8 cellular contexts compared by ENCODE assay signal in genomic region chr10:101467286-101467770, GRCh38.
DNase-seq lines count a peak whose midpoint lies in the region; ATAC-seq and TF ChIP-seq lines count a peak whose summit lies in the region.

No MANE protein-coding gene starts in this region.

- intact Hi-C loops in right cardiac atrium (cut with DNase I) = loop anchor here in 1 of 4 donors (10.0 kb wide), 2 partner anchors 173 to 253 kb away; no protein-coding TSS in a partner anchor

- H3K36me3 ChIP-seq in KMS-11 (ENCODE audit: insufficient read depth) = no peaks in the 10 kb centered on the region
- H3K36me3 ChIP-seq in OCI-LY3 (replicated peaks; ENCODE audit: low read depth, low read length) = no peaks in the 10 kb centered on the region

- H3K4me1 ChIP-seq in KMS-11 (ENCODE audit: low read depth, poor library complexity, severe bottlenecking) (peaks cover 7% of the 10 kb centered on the region), OCI-LY3 (ENCODE audit: low read length) (0 out of 2 replicates have a peak, but pooled peaks cover 3% of the 10 kb centered on the region), right cardiac atrium (ENCODE audit: control insufficient read depth, insufficient read depth, low read length) (no peaks in the 10 kb centered on the region)

- H3K79me2 ChIP-seq in KMS-11 (ENCODE audit: insufficient read depth, low read depth) (no peaks in the 10 kb centered on the region), OCI-LY3 (ENCODE audit: low read length) (no peaks in the 10 kb centered on the region)

- 4% methylated on average over 3 of the region's 3 CpGs for WGBS in right cardiac atrium

- H2AFZ ChIP-seq in KMS-11 (ENCODE audit: low read depth) = no peak overlapping the region
- no peak overlapping the region for H2AFZ ChIP-seq in OCI-LY3 (ENCODE audit: low read depth, low read length)

- H3K9ac ChIP-seq in KMS-11 (no peak overlapping the region), OCI-LY3 (ENCODE audit: low read length) (no peak overlapping the region; the same call in 1 of the 2 replicates)

- ATAC-seq in right cardiac atrium (peak; percentile 84), HG02623 (IDR thresholded peaks at IDR 0.05; ENCODE audit: unreplicated experiment) (no peak)

- in situ Hi-C loops in astrocyte of the spinal cord (cut with HindIII; ENCODE audit: low sequenced_read_pairs) = no loop called here

- no peak overlapping the region for H3K4me2 ChIP-seq in KMS-11
- peak overlapping the region; percentile 37 for H3K4me2 ChIP-seq in OCI-LY3 (ENCODE audit: low read length)

- H3K27ac ChIP-seq in KMS-11 = no peak overlapping the region
- no peak overlapping the region for H3K27ac ChIP-seq in OCI-LY3 (ENCODE audit: low read length)
- H3K27ac ChIP-seq in right cardiac atrium (ENCODE audit: low read length) = no peak overlapping the region

- peak; percentile 8 to 34 for DNase-seq in activated CD4-positive, alpha-beta T cell treated with anti-CD3 and anti-CD28 coated beads for 4 hours
- DNase-seq in activated CD4-positive, alpha-beta T cell treated with anti-CD3 and anti-CD28 coated beads for 1 hour = no peak
- DNase-seq in astrocyte of the spinal cord (ENCODE audit: low read depth, low spot score) (peak; percentile 75), right cardiac atrium (no peak), skeletal muscle cell (ENCODE audit: low read depth) (peak; percentile 36)

- TF ChIP-seq CTCF in KMS-11 (conservative IDR thresholded peaks at IDR 0.05; ENCODE audit: low read depth, low read length) (peak; percentile 77), OCI-LY3 (IDR thresholded peaks at IDR 0.05; ENCODE audit: low read depth, low read length) (peak; percentile 65), astrocyte of the spinal cord (IDR thresholded peaks at IDR 0.05; ENCODE audit: low read depth, low read length) (peak; percentile 91)

- no peak overlapping the region for H3K4me3 ChIP-seq in KMS-11 (IDR thresholded peaks at IDR 0.05; ENCODE audit: insufficient read depth, low read depth, low read length)
- peak overlapping the region; percentile 23; the same call in 1 of the 2 replicates for H3K4me3 ChIP-seq in OCI-LY3 (ENCODE audit: low read length)
- H3K4me3 ChIP-seq in astrocyte of the spinal cord (ENCODE audit: low read depth, low read length) = no peak overlapping the region
- no peak overlapping the region for H3K4me3 ChIP-seq in right cardiac atrium (ENCODE audit: low read length)
- H3K4me3 ChIP-seq in skeletal muscle cell (ENCODE audit: low read depth, low read length) = no peak overlapping the region

- H3K9me3 ChIP-seq in OCI-LY3 (ENCODE audit: insufficient read depth, low read length) (no peaks in the 10 kb centered on the region), right cardiac atrium (ENCODE audit: control insufficient read depth, low read length) (no peaks in the 10 kb centered on the region)

- H3K27me3 ChIP-seq in KMS-11 (ENCODE audit: insufficient read depth, low read depth) = no peaks in the 10 kb centered on the region
- no peaks in the 10 kb centered on the region for H3K27me3 ChIP-seq in OCI-LY3 (ENCODE audit: low read depth, low read length)
- H3K27me3 ChIP-seq in right cardiac atrium (ENCODE audit: control insufficient read depth, insufficient read depth) = no peaks in the 10 kb centered on the region

- no peaks in the 10 kb centered on the region for H4K20me1 ChIP-seq in KMS-11 (ENCODE audit: insufficient read depth)
- no peaks in the 10 kb centered on the region for H4K20me1 ChIP-seq in OCI-LY3 (ENCODE audit: insufficient read depth, low read length)

Comparison
In these comparisons a context has a peak if more than half of its experiments do, and no peak if none do; other contexts are left out.
1. DNase-seq: peak in activated CD4-positive, alpha-beta T cell treated with anti-CD3 and anti-CD28 coated beads for 4 hours (2 of 2), astrocyte of the spinal cord (single experiment) and skeletal muscle cell (single experiment); none in activated CD4-positive, alpha-beta T cell treated with anti-CD3 and anti-CD28 coated beads for 1 hour (single experiment) and right cardiac atrium (0 of 3).
2. Peak in every context shown above with its lines, with median percentiles within 50 percentile points of each other: CTCF ChIP-seq.